ENCODE assay signal across 9 cellular contexts in the genomic region with DNA sequence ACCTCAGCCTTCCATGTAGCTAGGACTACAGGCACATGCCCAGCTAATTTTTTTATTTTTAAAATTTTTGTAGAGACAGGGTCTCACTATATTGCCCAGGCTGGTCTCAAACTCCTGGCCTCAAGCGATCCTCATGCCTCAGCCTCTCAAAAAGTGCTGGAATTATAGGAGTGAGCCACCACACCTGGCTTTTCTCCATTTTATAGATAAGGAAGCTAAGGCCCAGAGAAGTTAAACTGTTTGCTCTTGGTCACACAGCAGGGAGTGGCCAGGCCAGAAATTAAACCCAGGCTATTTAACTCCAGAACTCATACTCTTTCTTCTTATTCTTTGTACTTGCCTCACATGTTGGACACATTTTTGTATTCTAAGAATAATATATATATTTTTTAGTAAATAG.
"Had no signal": no experiment of that assay in that cellular context is flagged by ENCODE, and none has a peak within 500 bp of the region (broad histone marks: within the 10 kb centered on the region; RNA-seq: fewer than 3 reads in every experiment).

No MANE protein-coding gene starts in this region.

- H3K4me3 Mint-ChIP-seq: HFFc6, IgD-negative memory B cell had no signal

- H3K27ac ChIP-seq: GM23248 had no signal

- H3K27me3 Mint-ChIP-seq: IgD-negative memory B cell had no signal

- H3K9me3 Mint-ChIP-seq: HFFc6, IgD-negative memory B cell had no signal

- H3K4me1 ChIP-seq: HAP-1 had no signal

- H2AFZ ChIP-seq: GM23248 had no signal

- H3K4me1 Mint-ChIP-seq: IgD-negative memory B cell had no signal

- ATAC-seq: HCT116 had no signal

- DNase-seq: GM23248, GOT3, H7, HFFc6, KG1 had no signal

- H3K27ac Mint-ChIP-seq: HFFc6, IgD-negative memory B cell had no signal

- H3K9ac ChIP-seq: GM23248 had no signal

- H3K4me3 ChIP-seq: GM23248, HAP-1 had no signal

- FAIRE-seq: HTR-8/SVneo had no signal

- H3K9me3 ChIP-seq: HAP-1 had no signal
